ENCODE assay signal across 16 cellular contexts in the genomic region with DNA sequence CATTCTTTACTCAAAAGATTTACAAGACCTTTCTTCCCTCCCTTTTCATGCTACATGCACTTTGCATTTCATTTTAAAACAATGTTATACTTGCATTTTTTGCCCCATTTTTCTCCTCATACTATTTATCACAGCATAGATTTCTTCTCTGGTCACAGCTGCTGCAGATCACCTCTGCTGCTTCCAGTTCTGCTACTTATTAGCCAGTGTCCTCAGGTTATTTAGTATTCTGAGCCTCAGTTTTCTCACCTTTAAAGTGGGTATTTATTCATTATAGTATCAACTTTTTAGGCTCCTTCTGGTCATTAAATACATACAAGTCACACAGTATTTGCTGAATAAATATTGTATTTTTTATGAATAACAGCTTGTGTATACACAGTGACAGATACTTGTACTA.
DNase-seq lines count a peak whose midpoint lies in the region; ATAC-seq and TF ChIP-seq lines count a peak whose summit lies in the region.
"Had no signal": no experiment of that assay in that cellular context is flagged by ENCODE, and none has a peak within 500 bp of the region (broad histone marks: within the 10 kb centered on the region; RNA-seq: fewer than 3 reads in every experiment).

No MANE protein-coding gene starts in this region.

- H3K27ac ChIP-seq in ACC112 (ENCODE audit: low read depth, low read length) (peak overlapping the region; percentile 81), PC-3 (ENCODE audit: low read length) (peak overlapping the region; percentile 84), suprapubic skin (no peak overlapping the region)

- DNase-seq in PC-3 (peak; percentile 27), chondrocyte (ENCODE audit: low spot score) (no peak), suprapubic skin (ENCODE audit: low spot score in 2 of 2) (no peak), activated gamma-delta T cell (lab: John Stamatoyannopoulos, UW) (no peak)
- no peak for DNase-seq in activated CD4-positive, CD25-positive, alpha-beta regulatory T cell treated with anti-CD3 and anti-CD28 coated beads, Interleukin-2, amount 50 U/mL, for 72 hours
- DNase-seq: CD8-positive, alpha-beta memory T cell; DMS79 treated with DMSO at 0.1 percent for 48 hours; NCI-H1417; NCI-H187; NCI-H2227 treated with DMSO at 0.1 percent for 48 hours; NCI-H510A treated with DMSO at 0.1 percent for 48 hours; NCI-H774; RPMI8226; SIG-M5 had no signal

- no peak overlapping the region for H3K4me3 ChIP-seq in ACC112 (ENCODE audit: low read depth, low read length)
- no peak overlapping the region for H3K4me3 ChIP-seq in PC-3 (ENCODE audit: low read length)
- H3K4me3 ChIP-seq in skeletal muscle satellite cell (ENCODE audit: low read length): no peak overlapping the region
- no peak overlapping the region for H3K4me3 ChIP-seq in suprapubic skin

- no peaks in the 10 kb centered on the region for H3K27me3 Mint-ChIP-seq in chondrocyte (ENCODE audit: low read depth)

- H3K4me2 ChIP-seq in PC-3 (ENCODE audit: low read length): peak overlapping the region; percentile 60
- peak overlapping the region; percentile 65 for H3K4me2 ChIP-seq in skeletal muscle satellite cell (ENCODE audit: low read length)

- peaks cover 54% of the 10 kb centered on the region for H3K79me2 ChIP-seq in ACC112 (ENCODE audit: control insufficient read depth, insufficient read depth, low read length, unreplicated experiment)
- H3K79me2 ChIP-seq in PC-3 (ENCODE audit: low read length): peaks cover 77% of the 10 kb centered on the region

- H4K20me1 ChIP-seq in PC-3 (ENCODE audit: low read length): no peaks in the 10 kb centered on the region

- H3K9ac ChIP-seq in PC-3 (ENCODE audit: low read length): peak overlapping the region; percentile 18; the same call in 1 of the 2 replicates
- peak overlapping the region; percentile 76 for H3K9ac ChIP-seq in skeletal muscle satellite cell (ENCODE audit: low read depth, low read length)

- TF ChIP-seq EP300 in suprapubic skin (IDR thresholded peaks at IDR 0.05): no peak

- H3K9me2 ChIP-seq in PC-3 (replicated peaks; ENCODE audit: low read length): no peaks in the 10 kb centered on the region

- peaks cover 84% of the 10 kb centered on the region for H3K4me1 Mint-ChIP-seq in chondrocyte (ENCODE audit: low read depth)
- H3K4me1 Mint-ChIP-seq: CD8-positive, alpha-beta memory T cell had no signal

- H3K27me3 ChIP-seq in ACC112 (ENCODE audit: insufficient read depth, low read length) (no peaks in the 10 kb centered on the region), PC-3 (ENCODE audit: low read length) (no peaks in the 10 kb centered on the region), skeletal muscle satellite cell (ENCODE audit: control insufficient read depth, insufficient read depth, low read length) (no peaks in the 10 kb centered on the region), suprapubic skin (no peaks in the 10 kb centered on the region)

- peaks cover 59% of the 10 kb centered on the region for H3K4me1 ChIP-seq in ACC112 (ENCODE audit: control insufficient read depth, insufficient read depth, low read length, unreplicated experiment)
- peaks cover 48% of the 10 kb centered on the region for H3K4me1 ChIP-seq in PC-3 (ENCODE audit: insufficient read depth, low read length)
- peaks cover 61% of the 10 kb centered on the region for H3K4me1 ChIP-seq in skeletal muscle satellite cell (ENCODE audit: control insufficient read depth, insufficient read depth, low read length)
- H3K4me1 ChIP-seq in suprapubic skin: peaks cover 31% of the 10 kb centered on the region

- H3K4me3 Mint-ChIP-seq in chondrocyte (ENCODE audit: unreplicated experiment): no peak overlapping the region
- H3K4me3 Mint-ChIP-seq: CD8-positive, alpha-beta memory T cell had no signal

- H3K9me3 Mint-ChIP-seq in chondrocyte (ENCODE audit: low read depth): no peaks in the 10 kb centered on the region
- H3K9me3 Mint-ChIP-seq: CD8-positive, alpha-beta memory T cell had no signal

- intact Hi-C loops in PC-3 (cut with micrococcal nuclease): loop anchor here (1.0 to 5.0 kb wide), 6 partner anchors 13 to 219 kb away; a partner anchor contains a TSS

- H3K27ac Mint-ChIP-seq in chondrocyte (ENCODE audit: unreplicated experiment): peak overlapping the region; percentile 79
- H3K27ac Mint-ChIP-seq: CD8-positive, alpha-beta memory T cell had no signal

- H3K36me3 ChIP-seq in ACC112 (ENCODE audit: insufficient read depth, low read length) (no peaks in the 10 kb centered on the region; the same call in 1 of the 2 replicates), PC-3 (ENCODE audit: low read depth, low read length) (peaks cover 5% of the 10 kb centered on the region; the same call in 1 of the 2 replicates), skeletal muscle satellite cell (ENCODE audit: insufficient read depth, low read length) (peaks cover 25% of the 10 kb centered on the region), suprapubic skin (no peaks in the 10 kb centered on the region)

- ATAC-seq in PC-3: peak; percentile 35

- H3K36me3 Mint-ChIP-seq in chondrocyte (ENCODE audit: low read depth): peaks cover 3% of the 10 kb centered on the region
- H3K36me3 Mint-ChIP-seq: CD8-positive, alpha-beta memory T cell had no signal

- POLR2A ChIA-PET in PC-3 (lab: Charles Lee; ENCODE audit: unreplicated experiment): interaction anchor here (0.6 to 1.2 kb wide), 3 partner anchors 13 to 660 kb away, joined by 3 to 9 read pairs (median 4); no protein-coding TSS in a partner anchor

- H2AFZ ChIP-seq in ACC112 (ENCODE audit: low read length, unreplicated experiment) (no peak overlapping the region), PC-3 (ENCODE audit: low read length) (no peak overlapping the region)

- no TSS peak for BruUV-seq in PC-3 (replicated peaks; lab: Mats Ljungman, UMichigan)

- no peaks in the 10 kb centered on the region for H3K9me3 ChIP-seq in PC-3 (ENCODE audit: low read length)
- no peaks in the 10 kb centered on the region for H3K9me3 ChIP-seq in skeletal muscle satellite cell (replicated peaks; ENCODE audit: low read length)
- H3K9me3 ChIP-seq in suprapubic skin: no peaks in the 10 kb centered on the region

- CTCF ChIA-PET in PC-3 (lab: Charles Lee): no interaction called here

- TF ChIP-seq POLR2A in suprapubic skin (IDR thresholded peaks at IDR 0.05): no peak

- no peak for TF ChIP-seq CTCF in PC-3 (conservative IDR thresholded peaks at IDR 0.05; ENCODE audit: low read depth, low read length)
- TF ChIP-seq CTCF in chondrocyte (IDR thresholded peaks at IDR 0.05): no peak
- TF ChIP-seq CTCF in suprapubic skin (IDR thresholded peaks at IDR 0.05): no peak

- H3F3A ChIP-seq in PC-3 (ENCODE audit: low read length, unreplicated experiment): peaks cover 12% of the 10 kb centered on the region
